ENCODE assay signal across 28 cellular contexts in the genomic region with DNA sequence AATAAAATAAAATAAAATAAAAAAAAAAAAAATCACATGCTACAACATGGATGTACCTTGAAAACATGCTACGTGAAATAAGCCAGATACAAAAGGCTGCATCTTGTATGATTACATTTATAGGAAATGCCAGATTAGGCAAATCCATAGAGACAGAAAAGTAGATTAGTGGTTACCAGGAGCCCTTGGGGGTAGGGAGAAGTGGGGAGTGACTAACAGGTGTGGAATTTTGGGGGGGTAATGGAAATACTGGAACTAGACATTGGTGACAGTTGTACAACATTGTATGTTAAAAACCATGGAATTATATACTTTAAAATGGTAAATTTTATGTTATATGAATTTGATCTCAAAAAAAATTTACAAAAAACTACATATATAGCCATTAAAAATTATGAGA. TPM values are rescaled to one million over a fixed set of nuclear protein-coding genes. Genes with fewer than 3 reads are reported as not detected.
"Had no signal": no experiment of that assay in that cellular context is flagged by ENCODE, and none has a peak within 500 bp of the region (broad histone marks: within the 10 kb centered on the region; RNA-seq: fewer than 3 reads in every experiment).

No MANE protein-coding gene starts in this region.

- H3K27ac Mint-ChIP-seq: activated CD8-positive, alpha-beta T cell treated with anti-CD3 and anti-CD28 coated beads for 36 hours; activated naive CD4-positive, alpha-beta T cell treated with anti-CD3 and anti-CD28 coated beads, Interleukin-2, amount 10 ng/mL, durations not matched to agents 7 days and 5 days; activated naive CD8-positive, alpha-beta T cell treated with anti-CD3 and anti-CD28 coated beads for 36 hours; activated T-cell treated with anti-CD3 and anti-CD28 coated beads, Interleukin-2, amount 50 U/mL, for 72 hours; activated T-helper 2 cell treated with anti-CD3 and anti-CD28 coated beads, Interferon-gamma antibody, Interleukin-2, Interleukin-4, amounts not matched to agents 10 μg/mL and 5 μg/mL and 100 μg/mL, durations not matched to agents 14 hours and 24 hours and 36 hours had no signal

- ATAC-seq: activated CD4-positive, CD25-positive, alpha-beta regulatory T cell treated with anti-CD3 and anti-CD28 coated beads, Interleukin-2, amount 50 U/mL, for 24 hours; activated CD8-positive, alpha-beta T cell treated with anti-CD3 and anti-CD28 coated beads for 36 hours; activated T-cell treated with anti-CD3 and anti-CD28 coated beads, Interleukin-2, amount 50 U/mL, for 72 hours; Panc1 had no signal

- H3K36me3 ChIP-seq: brain microvascular endothelial cell, cardiac muscle cell, SJCRH30, WERI-Rb-1 had no signal

- H3K27me3 Mint-ChIP-seq: activated CD8-positive, alpha-beta T cell treated with anti-CD3 and anti-CD28 coated beads for 36 hours; activated naive CD4-positive, alpha-beta T cell treated with anti-CD3 and anti-CD28 coated beads, Interleukin-2, amount 10 ng/mL, durations not matched to agents 7 days and 5 days; activated naive CD8-positive, alpha-beta T cell treated with anti-CD3 and anti-CD28 coated beads for 36 hours had no signal

- H3K9me3 ChIP-seq: SJCRH30, SK-N-SH had no signal

- H3K4me2 ChIP-seq: SK-N-SH had no signal

- H3K4me3 Mint-ChIP-seq: activated CD8-positive, alpha-beta T cell treated with anti-CD3 and anti-CD28 coated beads for 36 hours; activated naive CD4-positive, alpha-beta T cell treated with anti-CD3 and anti-CD28 coated beads, Interleukin-2, amount 10 ng/mL, durations not matched to agents 7 days and 5 days; activated naive CD8-positive, alpha-beta T cell treated with anti-CD3 and anti-CD28 coated beads for 36 hours; activated T-cell treated with anti-CD3 and anti-CD28 coated beads, Interleukin-2, amount 50 U/mL, for 72 hours had no signal

- H3K27me3 ChIP-seq: brain microvascular endothelial cell, cardiac muscle cell, SJCRH30 had no signal

- H3K9me3 Mint-ChIP-seq: activated naive CD4-positive, alpha-beta T cell treated with anti-CD3 and anti-CD28 coated beads, Interleukin-2, amount 10 ng/mL, durations not matched to agents 7 days and 5 days; activated T-helper 2 cell treated with anti-CD3 and anti-CD28 coated beads, Interferon-gamma antibody, Interleukin-2, Interleukin-4, amounts not matched to agents 10 μg/mL and 5 μg/mL and 100 μg/mL, durations not matched to agents 14 hours and 24 hours and 36 hours had no signal

- H3K27ac ChIP-seq: brain microvascular endothelial cell, cardiac muscle cell, RWPE1, SJCRH30, WERI-Rb-1 had no signal

- H3K4me3 ChIP-seq: cardiac muscle cell, SJCRH30 had no signal

- DNase-seq: activated CD4-positive, alpha-beta T cell treated with anti-CD3 and anti-CD28 coated beads for 4 hours; activated CD8-positive, alpha-beta memory T cell treated with anti-CD3 and anti-CD28 coated beads, Interleukin-2, amount 50 U/mL, for 4 hours; activated CD8-positive, alpha-beta T cell treated with anti-CD3 and anti-CD28 coated beads for 36 hours; activated gamma-delta T cell treated with Interleukin-2 at 50 U/mL for 16 hours; activated naive CD4-positive, alpha-beta T cell treated with anti-CD3 and anti-CD28 coated beads, Interleukin-2, amount 10 ng/mL, durations not matched to agents 7 days and 5 days; activated naive CD8-positive, alpha-beta T cell treated with anti-CD3 and anti-CD28 coated beads for 36 hours; activated T-cell treated with anti-CD3 and anti-CD28 coated beads, Interleukin-2, amount 50 U/mL, for 72 hours; brain microvascular endothelial cell; Kasumi-1; NCI-H1092 treated with DMSO at 0.1 percent for 48 hours; NCI-H1436; NCI-H1694 treated with DMSO at 0.1 percent for 48 hours; NCI-H2029 treated with DMSO at 0.1 percent for 48 hours; NCI-H345; NCI-H510A; NCI-H82; Right ventricle myocardium superior; SJCRH30; SK-N-SH; T-helper 1 cell; WERI-Rb-1 had no signal

- H3K9ac ChIP-seq: SK-N-SH had no signal

- H3K9me2 ChIP-seq: SK-N-SH had no signal

RNA-seq across cellular contexts. Expression of gene SLC1A1, which starts 47.3 kb away (rescaled TPM):
- total RNA-seq: activated T-helper 2 cell treated with anti-CD3 and anti-CD28 coated beads, Interferon-gamma antibody, Interleukin-2, Interleukin-4, amounts not matched to agents 10 μg/mL and 5 μg/mL and 100 μg/mL, durations not matched to agents 14 hours and 24 hours and 36 hours; OCI-LY7; SJCRH30; T-helper 2 cell treated with Interferon-gamma antibody and Interleukin-4, amounts not matched to agents 100 ng/mL and 5 ng/mL, for 36 hours had no signal
